ENCODE assay signal across 2 cellular contexts in the genomic region with DNA sequence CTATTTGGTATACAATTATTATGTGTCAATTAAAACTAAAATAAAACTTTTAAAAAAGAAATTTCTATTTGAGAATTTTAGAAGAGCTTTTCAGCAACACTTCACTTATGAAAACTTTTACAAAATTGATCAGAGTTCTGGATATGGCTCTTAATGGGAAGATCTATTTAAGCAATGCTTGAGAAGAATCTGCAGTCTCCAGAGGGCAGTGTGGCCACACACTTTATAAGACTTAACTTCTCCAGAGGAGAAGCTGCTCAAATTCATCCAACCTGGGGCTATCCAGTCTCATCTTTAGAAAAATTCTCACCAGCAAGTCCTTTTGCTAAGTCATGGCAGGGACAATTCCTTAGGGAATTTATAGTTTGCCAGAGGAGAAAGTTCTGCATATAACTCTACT.
TF ChIP-seq lines count a peak whose summit lies in the region.

No MANE protein-coding gene starts in this region.

TF ChIP-seq in GM23338, 12 proteins besides CTCF, POLR2A, EP300 and RAD21 (continued from another document):
- TF ChIP-seq, protein P1, sequence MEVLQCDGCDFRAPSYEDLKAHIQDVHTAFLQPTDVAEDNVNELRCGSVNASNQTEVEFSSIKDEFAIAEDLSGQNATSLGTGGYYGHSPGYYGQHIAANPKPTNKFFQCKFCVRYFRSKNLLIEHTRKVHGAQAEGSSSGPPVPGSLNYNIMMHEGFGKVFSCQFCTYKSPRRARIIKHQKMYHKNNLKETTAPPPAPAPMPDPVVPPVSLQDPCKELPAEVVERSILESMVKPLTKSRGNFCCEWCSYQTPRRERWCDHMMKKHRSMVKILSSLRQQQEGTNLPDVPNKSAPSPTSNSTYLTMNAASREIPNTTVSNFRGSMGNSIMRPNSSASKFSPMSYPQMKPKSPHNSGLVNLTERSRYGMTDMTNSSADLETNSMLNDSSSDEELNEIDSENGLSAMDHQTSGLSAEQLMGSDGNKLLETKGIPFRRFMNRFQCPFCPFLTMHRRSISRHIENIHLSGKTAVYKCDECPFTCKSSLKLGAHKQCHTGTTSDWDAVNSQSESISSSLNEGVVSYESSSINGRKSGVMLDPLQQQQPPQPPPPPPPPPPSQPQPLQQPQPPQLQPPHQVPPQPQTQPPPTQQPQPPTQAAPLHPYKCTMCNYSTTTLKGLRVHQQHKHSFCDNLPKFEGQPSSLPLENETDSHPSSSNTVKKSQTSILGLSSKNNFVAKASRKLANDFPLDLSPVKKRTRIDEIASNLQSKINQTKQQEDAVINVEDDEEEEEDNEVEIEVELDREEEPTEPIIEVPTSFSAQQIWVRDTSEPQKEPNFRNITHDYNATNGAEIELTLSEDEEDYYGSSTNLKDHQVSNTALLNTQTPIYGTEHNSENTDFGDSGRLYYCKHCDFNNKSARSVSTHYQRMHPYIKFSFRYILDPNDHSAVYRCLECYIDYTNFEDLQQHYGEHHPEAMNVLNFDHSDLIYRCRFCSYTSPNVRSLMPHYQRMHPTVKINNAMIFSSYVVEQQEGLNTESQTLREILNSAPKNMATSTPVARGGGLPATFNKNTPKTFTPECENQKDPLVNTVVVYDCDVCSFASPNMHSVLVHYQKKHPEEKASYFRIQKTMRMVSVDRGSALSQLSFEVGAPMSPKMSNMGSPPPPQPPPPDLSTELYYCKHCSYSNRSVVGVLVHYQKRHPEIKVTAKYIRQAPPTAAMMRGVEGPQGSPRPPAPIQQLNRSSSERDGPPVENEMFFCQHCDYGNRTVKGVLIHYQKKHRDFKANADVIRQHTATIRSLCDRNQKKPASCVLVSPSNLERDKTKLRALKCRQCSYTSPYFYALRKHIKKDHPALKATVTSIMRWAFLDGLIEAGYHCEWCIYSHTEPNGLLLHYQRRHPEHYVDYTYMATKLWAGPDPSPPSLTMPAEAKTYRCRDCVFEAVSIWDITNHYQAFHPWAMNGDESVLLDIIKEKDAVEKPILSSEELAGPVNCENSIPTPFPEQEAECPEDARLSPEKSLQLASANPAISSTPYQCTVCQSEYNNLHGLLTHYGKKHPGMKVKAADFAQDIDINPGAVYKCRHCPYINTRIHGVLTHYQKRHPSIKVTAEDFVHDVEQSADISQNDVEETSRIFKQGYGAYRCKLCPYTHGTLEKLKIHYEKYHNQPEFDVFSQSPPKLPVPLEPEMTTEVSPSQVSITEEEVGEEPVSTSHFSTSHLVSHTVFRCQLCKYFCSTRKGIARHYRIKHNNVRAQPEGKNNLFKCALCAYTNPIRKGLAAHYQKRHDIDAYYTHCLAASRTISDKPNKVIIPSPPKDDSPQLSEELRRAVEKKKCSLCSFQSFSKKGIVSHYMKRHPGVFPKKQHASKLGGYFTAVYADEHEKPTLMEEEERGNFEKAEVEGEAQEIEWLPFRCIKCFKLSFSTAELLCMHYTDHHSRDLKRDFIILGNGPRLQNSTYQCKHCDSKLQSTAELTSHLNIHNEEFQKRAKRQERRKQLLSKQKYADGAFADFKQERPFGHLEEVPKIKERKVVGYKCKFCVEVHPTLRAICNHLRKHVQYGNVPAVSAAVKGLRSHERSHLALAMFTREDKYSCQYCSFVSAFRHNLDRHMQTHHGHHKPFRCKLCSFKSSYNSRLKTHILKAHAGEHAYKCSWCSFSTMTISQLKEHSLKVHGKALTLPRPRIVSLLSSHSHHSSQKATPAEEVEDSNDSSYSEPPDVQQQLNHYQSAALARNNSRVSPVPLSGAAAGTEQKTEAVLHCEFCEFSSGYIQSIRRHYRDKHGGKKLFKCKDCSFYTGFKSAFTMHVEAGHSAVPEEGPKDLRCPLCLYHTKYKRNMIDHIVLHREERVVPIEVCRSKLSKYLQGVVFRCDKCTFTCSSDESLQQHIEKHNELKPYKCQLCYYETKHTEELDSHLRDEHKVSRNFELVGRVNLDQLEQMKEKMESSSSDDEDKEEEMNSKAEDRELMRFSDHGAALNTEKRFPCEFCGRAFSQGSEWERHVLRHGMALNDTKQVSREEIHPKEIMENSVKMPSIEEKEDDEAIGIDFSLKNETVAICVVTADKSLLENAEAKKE (CRISPR knock-in tag; IDR thresholded peaks at IDR 0.05) = no peak
- TF ChIP-seq EZH2phosphoT487 (IDR thresholded peaks at IDR 0.05; ENCODE audit: unreplicated experiment) (no peak), STAT1 (IDR thresholded peaks at IDR 0.05; ENCODE audit: unreplicated experiment) (no peak), POLR2AphosphoS5 (IDR thresholded peaks at IDR 0.05; ENCODE audit: low read depth) (no peak), NANOG (IDR thresholded peaks at IDR 0.05; ENCODE audit: borderline replicate concordance) (no peak)
- TF ChIP-seq, protein P2, sequence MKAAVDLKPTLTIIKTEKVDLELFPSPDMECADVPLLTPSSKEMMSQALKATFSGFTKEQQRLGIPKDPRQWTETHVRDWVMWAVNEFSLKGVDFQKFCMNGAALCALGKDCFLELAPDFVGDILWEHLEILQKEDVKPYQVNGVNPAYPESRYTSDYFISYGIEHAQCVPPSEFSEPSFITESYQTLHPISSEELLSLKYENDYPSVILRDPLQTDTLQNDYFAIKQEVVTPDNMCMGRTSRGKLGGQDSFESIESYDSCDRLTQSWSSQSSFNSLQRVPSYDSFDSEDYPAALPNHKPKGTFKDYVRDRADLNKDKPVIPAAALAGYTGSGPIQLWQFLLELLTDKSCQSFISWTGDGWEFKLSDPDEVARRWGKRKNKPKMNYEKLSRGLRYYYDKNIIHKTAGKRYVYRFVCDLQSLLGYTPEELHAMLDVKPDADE (IDR thresholded peaks at IDR 0.05) = no peak
- TF ChIP-seq, protein P3, sequence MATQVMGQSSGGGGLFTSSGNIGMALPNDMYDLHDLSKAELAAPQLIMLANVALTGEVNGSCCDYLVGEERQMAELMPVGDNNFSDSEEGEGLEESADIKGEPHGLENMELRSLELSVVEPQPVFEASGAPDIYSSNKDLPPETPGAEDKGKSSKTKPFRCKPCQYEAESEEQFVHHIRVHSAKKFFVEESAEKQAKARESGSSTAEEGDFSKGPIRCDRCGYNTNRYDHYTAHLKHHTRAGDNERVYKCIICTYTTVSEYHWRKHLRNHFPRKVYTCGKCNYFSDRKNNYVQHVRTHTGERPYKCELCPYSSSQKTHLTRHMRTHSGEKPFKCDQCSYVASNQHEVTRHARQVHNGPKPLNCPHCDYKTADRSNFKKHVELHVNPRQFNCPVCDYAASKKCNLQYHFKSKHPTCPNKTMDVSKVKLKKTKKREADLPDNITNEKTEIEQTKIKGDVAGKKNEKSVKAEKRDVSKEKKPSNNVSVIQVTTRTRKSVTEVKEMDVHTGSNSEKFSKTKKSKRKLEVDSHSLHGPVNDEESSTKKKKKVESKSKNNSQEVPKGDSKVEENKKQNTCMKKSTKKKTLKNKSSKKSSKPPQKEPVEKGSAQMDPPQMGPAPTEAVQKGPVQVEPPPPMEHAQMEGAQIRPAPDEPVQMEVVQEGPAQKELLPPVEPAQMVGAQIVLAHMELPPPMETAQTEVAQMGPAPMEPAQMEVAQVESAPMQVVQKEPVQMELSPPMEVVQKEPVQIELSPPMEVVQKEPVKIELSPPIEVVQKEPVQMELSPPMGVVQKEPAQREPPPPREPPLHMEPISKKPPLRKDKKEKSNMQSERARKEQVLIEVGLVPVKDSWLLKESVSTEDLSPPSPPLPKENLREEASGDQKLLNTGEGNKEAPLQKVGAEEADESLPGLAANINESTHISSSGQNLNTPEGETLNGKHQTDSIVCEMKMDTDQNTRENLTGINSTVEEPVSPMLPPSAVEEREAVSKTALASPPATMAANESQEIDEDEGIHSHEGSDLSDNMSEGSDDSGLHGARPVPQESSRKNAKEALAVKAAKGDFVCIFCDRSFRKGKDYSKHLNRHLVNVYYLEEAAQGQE (IDR thresholded peaks at IDR 0.05; ENCODE audit: unreplicated experiment) = no peak

TF ChIP-seq in SK-N-SH treated with all-trans-retinoic acid at 6 μM for 48 hours, 23 proteins besides CTCF, POLR2A, EP300 and RAD21 (continued from another document):
- TF ChIP-seq, protein P4, sequence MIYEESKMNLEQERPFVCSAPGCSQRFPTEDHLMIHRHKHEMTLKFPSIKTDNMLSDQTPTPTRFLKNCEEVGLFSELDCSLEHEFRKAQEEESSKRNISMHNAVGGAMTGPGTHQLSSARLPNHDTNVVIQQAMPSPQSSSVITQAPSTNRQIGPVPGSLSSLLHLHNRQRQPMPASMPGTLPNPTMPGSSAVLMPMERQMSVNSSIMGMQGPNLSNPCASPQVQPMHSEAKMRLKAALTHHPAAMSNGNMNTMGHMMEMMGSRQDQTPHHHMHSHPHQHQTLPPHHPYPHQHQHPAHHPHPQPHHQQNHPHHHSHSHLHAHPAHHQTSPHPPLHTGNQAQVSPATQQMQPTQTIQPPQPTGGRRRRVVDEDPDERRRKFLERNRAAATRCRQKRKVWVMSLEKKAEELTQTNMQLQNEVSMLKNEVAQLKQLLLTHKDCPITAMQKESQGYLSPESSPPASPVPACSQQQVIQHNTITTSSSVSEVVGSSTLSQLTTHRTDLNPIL (CRISPR knock-in tag; IDR thresholded peaks at IDR 0.05; ENCODE audit: low read depth) = no peak
- TF ChIP-seq OSR1 (CRISPR knock-in tag; IDR thresholded peaks at IDR 0.05) = no peak
- TF ChIP-seq ZNF70 (CRISPR knock-in tag; IDR thresholded peaks at IDR 0.05) = no peak
- TF ChIP-seq, protein P5, sequence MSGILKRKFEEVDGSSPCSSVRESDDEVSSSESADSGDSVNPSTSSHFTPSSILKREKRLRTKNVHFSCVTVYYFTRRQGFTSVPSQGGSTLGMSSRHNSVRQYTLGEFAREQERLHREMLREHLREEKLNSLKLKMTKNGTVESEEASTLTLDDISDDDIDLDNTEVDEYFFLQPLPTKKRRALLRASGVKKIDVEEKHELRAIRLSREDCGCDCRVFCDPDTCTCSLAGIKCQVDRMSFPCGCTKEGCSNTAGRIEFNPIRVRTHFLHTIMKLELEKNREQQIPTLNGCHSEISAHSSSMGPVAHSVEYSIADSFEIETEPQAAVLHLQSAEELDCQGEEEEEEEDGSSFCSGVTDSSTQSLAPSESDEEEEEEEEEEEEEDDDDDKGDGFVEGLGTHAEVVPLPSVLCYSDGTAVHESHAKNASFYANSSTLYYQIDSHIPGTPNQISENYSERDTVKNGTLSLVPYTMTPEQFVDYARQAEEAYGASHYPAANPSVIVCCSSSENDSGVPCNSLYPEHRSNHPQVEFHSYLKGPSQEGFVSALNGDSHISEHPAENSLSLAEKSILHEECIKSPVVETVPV (CRISPR knock-in tag; IDR thresholded peaks at IDR 0.05) = no peak
- TF ChIP-seq ZC3H10 (CRISPR knock-in tag; IDR thresholded peaks at IDR 0.05) = no peak
- no peak for TF ChIP-seq ZNF565 (CRISPR knock-in tag; conservative IDR thresholded peaks at IDR 0.05; ENCODE audit: low read depth)
- no peak for TF ChIP-seq ZFP3 (CRISPR knock-in tag; IDR thresholded peaks at IDR 0.05)
- TF ChIP-seq ESRRG (CRISPR knock-in tag; IDR thresholded peaks at IDR 0.05) = no peak
